ENCODE assay signal across 8 cellular contexts in the genomic region with DNA sequence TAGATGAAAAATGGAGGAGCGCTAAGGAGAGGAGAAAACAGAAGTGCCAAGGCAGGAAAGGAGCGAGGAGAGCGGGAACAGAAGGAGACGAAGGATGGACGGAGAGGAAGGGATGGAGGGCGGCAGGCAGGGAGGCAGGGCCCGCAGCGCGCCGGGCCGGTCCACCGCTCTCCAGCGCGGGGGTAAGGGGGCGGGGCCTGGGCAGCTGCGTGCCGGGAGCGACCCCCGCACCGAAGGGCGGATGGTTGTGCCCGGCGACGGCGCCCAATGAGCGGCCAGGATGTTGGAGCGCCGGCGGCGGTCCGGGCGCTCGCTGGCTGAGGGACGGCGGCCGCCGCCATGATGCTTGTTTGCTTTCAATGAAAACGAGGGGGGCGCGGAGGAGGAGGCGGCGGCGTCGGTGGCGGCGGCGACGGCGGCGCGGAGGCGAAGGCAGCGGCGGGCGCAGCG. TPM values are rescaled to one million over a fixed set of nuclear protein-coding genes. Genes with fewer than 3 reads are reported as not detected.
DNase-seq lines count a peak whose midpoint lies in the region; ATAC-seq and TF ChIP-seq lines count a peak whose summit lies in the region.

CNOT6 (plus strand) TSS at position 320 of the 450 bp plus-strand sequence. CDS start 34,898 bp downstream, outside the sequence.

- no peaks in the 10 kb centered on the region for H3K9me3 ChIP-seq in gastroesophageal sphincter
- no peaks in the 10 kb centered on the region for H3K9me3 ChIP-seq in neutrophil

- H3K4me3 Mint-ChIP-seq in HFFc6 = peak within 1 kb of the TSS; percentile 89
- H3K4me3 Mint-ChIP-seq in activated naive CD4-positive, alpha-beta T cell treated with anti-CD3 and anti-CD28 coated beads for 36 hours = peak within 1 kb of the TSS; percentile 82

- H3K27ac ChIP-seq in gastroesophageal sphincter = peak within 1 kb of the TSS; percentile 77 to 96 (median 95)
- peak within 1 kb of the TSS; percentile 92 for H3K27ac ChIP-seq in neutrophil

- DNase-seq in GM04504 (ENCODE audit: low read depth) = peak; percentile 89
- DNase-seq in HFFc6 = peak; percentile 92
- DNase-seq in NAMALWA (ENCODE audit: low spot score) = peak; percentile 92
- peak; percentile 87 for DNase-seq in SK-N-DZ (ENCODE audit: low spot score)
- peak; percentile 92 for DNase-seq in activated naive CD4-positive, alpha-beta T cell treated with anti-CD3 and anti-CD28 coated beads for 36 hours

- TF ChIP-seq EP300 in gastroesophageal sphincter (IDR thresholded peaks at IDR 0.05) = no peak

- peak; percentile 99 for ATAC-seq in gastroesophageal sphincter

- peak within 1 kb of the TSS; percentile 84 to 100 for H3K4me3 ChIP-seq in gastroesophageal sphincter
- H3K4me3 ChIP-seq in neutrophil (ENCODE audit: low read depth in 1 of 2, low read length in 1 of 2) = peak within 1 kb of the TSS; percentile 85 to 87

- H3K4me1 ChIP-seq in gastroesophageal sphincter (peaks cover 3 to 50% (median 6%) of the 10 kb centered on the region in 3 donors), neutrophil (ENCODE audit: control insufficient read depth in 1 of 2, insufficient read depth in 1 of 2, low read depth in 1 of 2, low read length in 1 of 2) (peaks cover 20 to 22% of the 10 kb centered on the region in 2 experiments)

- no peaks in the 10 kb centered on the region for H3K27me3 ChIP-seq in gastroesophageal sphincter
- H3K27me3 ChIP-seq in neutrophil = no peaks in the 10 kb centered on the region

- CTCF ChIA-PET in activated naive CD4-positive, alpha-beta T cell treated with anti-CD3 and anti-CD28 coated beads for 36 hours (lab: Charles Lee) = no interaction called here

- no peak for TF ChIP-seq CTCF in HFFc6 (IDR thresholded peaks at IDR 0.05)
- TF ChIP-seq CTCF in gastroesophageal sphincter (IDR thresholded peaks at IDR 0.05) = no peak
- peak; percentile 10 for TF ChIP-seq CTCF in neutrophil (IDR thresholded peaks at IDR 0.05)
- TF ChIP-seq CTCF in subcutaneous adipose tissue (IDR thresholded peaks at IDR 0.05; ENCODE audit: low read depth) = no peak

- H3K9me3 Mint-ChIP-seq in HFFc6 = no peaks in the 10 kb centered on the region
- H3K9me3 Mint-ChIP-seq in activated naive CD4-positive, alpha-beta T cell treated with anti-CD3 and anti-CD28 coated beads for 36 hours = no peaks in the 10 kb centered on the region

- H3K27me3 Mint-ChIP-seq in HFFc6 (ENCODE audit: insufficient read depth) = no peaks in the 10 kb centered on the region; the same call in 1 of the 2 replicates
- H3K27me3 Mint-ChIP-seq in activated naive CD4-positive, alpha-beta T cell treated with anti-CD3 and anti-CD28 coated beads for 36 hours (ENCODE audit: low read depth) = no peaks in the 10 kb centered on the region

- H3K36me3 Mint-ChIP-seq in HFFc6 (ENCODE audit: low read depth) = peaks cover 16% of the 10 kb centered on the region
- H3K36me3 Mint-ChIP-seq in activated naive CD4-positive, alpha-beta T cell treated with anti-CD3 and anti-CD28 coated beads for 36 hours (ENCODE audit: low read depth) = peaks cover 8% of the 10 kb centered on the region

- peak in 1 of 2 donors; percentile 37 for TF ChIP-seq POLR2A in gastroesophageal sphincter (IDR thresholded peaks at IDR 0.05)

- H3K27ac Mint-ChIP-seq in HFFc6 = peak within 1 kb of the TSS; percentile 87
- peak within 1 kb of the TSS; percentile 85 for H3K27ac Mint-ChIP-seq in activated naive CD4-positive, alpha-beta T cell treated with anti-CD3 and anti-CD28 coated beads for 36 hours

- intact Hi-C loops in activated naive CD4-positive, alpha-beta T cell treated with anti-CD3 and anti-CD28 coated beads for 36 hours (cut with micrococcal nuclease) = loop anchor here (1.0 to 10.0 kb wide), 5 partner anchors 113 to 487 kb away; partner anchors contain the start of genes GFPT2 and MGAT1

- peaks cover 36% of the 10 kb centered on the region for H3K4me1 Mint-ChIP-seq in HFFc6 (ENCODE audit: low read depth)
- peaks cover 31% of the 10 kb centered on the region for H3K4me1 Mint-ChIP-seq in activated naive CD4-positive, alpha-beta T cell treated with anti-CD3 and anti-CD28 coated beads for 36 hours (ENCODE audit: low read depth)

- WGBS in gastroesophageal sphincter (ENCODE audit: low coverage in 1 of 2), 2 donors = 1% methylated on average over 22 of the region's 56 CpGs; no CpG with 5 or more reads in 1 of the 2 donors

- H3K36me3 ChIP-seq in gastroesophageal sphincter (no peaks in the 10 kb centered on the region), neutrophil (peaks cover 4% of the 10 kb centered on the region)

RNA-seq across cellular contexts. Expression of gene CNOT6, which starts in this region (rescaled TPM):
- 10 to 100 TPM; 17.0 to 20.8 (median 17.6) TPM for total RNA-seq in HFFc6 (2021; fragmentation: NEBNext Ultra II Directional; extraction: Animal tissue kit (Norgen Biotek cat#: 25700))
- polyA plus RNA-seq in SK-N-DZ (2014; cell fraction: cytosol; rRNA removed) = 19.8 and 20.7 TPM in 2 replicates
- 17.0 and 26.8 TPM in 2 replicates for polyA plus RNA-seq in SK-N-DZ (2014; cell fraction: nucleus; rRNA removed)
- 10 to 100 TPM; 33.3 to 34.0 TPM for total RNA-seq in activated naive CD4-positive, alpha-beta T cell treated with anti-CD3 and anti-CD28 coated beads for 36 hours
- total RNA-seq in gastroesophageal sphincter = 10 to 100 TPM; 15.8 to 25.7 (median 24.1) TPM
- total RNA-seq in subcutaneous adipose tissue = 10 to 100 TPM in 3 of 4 donors, 1 to 10 TPM in 1; 9.7 to 19.9 (median 11.0) TPM

Comparison
In these comparisons a context has a peak if more than half of its experiments do, and no peak if none do; other contexts are left out.
1. Peak in every context shown above with its lines: DNase-seq, ATAC-seq, H3K4me3 ChIP-seq and H3K27ac ChIP-seq.